In the genomic region with DNA sequence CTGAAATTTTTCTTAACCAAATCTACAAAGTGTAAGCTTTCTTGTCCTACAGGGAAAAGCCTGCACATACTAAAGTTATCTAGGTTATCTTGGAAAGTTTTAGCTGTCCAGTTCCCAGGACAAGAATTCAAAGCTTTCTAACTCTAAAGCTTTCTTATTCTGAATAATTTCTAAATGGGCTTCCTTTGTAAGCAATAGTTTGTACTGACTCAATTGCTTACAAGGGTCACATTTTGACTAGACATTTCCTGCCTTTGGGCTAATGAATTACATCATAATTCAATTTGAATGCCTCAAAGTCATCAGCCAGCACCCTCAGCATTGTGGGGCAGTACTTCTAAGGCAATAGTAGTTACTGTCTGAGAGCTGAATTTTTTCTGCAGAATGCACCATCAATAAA, we compare ENCODE assay signal across 19 cellular contexts.
DNase-seq lines count a peak whose midpoint lies in the region; ATAC-seq, FAIRE-seq and TF ChIP-seq lines count a peak whose summit lies in the region.
"Had no signal": no experiment of that assay in that cellular context is flagged by ENCODE, and none has a peak within 500 bp of the region (broad histone marks: within the 10 kb centered on the region; RNA-seq: fewer than 3 reads in every experiment).

No MANE protein-coding gene starts in this region.

- H3K4me2 ChIP-seq in GM23248 (ENCODE audit: unreplicated experiment) (no peak overlapping the region), GM12878 (ENCODE audit: control insufficient read depth, insufficient read depth) (no peak overlapping the region)

- no peak for TF ChIP-seq EP300 in GM12878 (IDR thresholded peaks at IDR 0.05; ENCODE audit: borderline replicate concordance in 1 of 2, control insufficient read depth in 1 of 2, low read depth in 2 of 2, low read length in 2 of 2)

- H3K27ac ChIP-seq in GM23248 (0 out of 2 replicates have a peak overlapping the region, but pooled peaks have one; percentile 9), GM12878 (ENCODE audit: control insufficient read depth, insufficient read depth) (no peak overlapping the region), prostate gland (peak overlapping the region; percentile 37 to 49), brain microvascular endothelial cell (no peak overlapping the region)

- H4K20me1 ChIP-seq in GM23248 (ENCODE audit: insufficient read depth), result no peaks in the 10 kb centered on the region
- H4K20me1 ChIP-seq in GM12878 (ENCODE audit: control insufficient read depth, insufficient read depth), result no peaks in the 10 kb centered on the region

- POLR2A ChIA-PET in activated CD8-positive, alpha-beta T cell treated with anti-CD3 and anti-CD28 coated beads for 36 hours (lab: Charles Lee), result no interaction called here
- POLR2A ChIA-PET in activated CD8-positive, alpha-beta T cell treated with anti-CD3 and anti-CD28 coated beads, Interleukin-2, amount 10 ng/mL, durations not matched to agents 7 days and 5 days (lab: Charles Lee), result no interaction called here
- POLR2A ChIA-PET in GM12878 (lab: Charles Lee), result no interaction called here

- peaks cover 41% of the 10 kb centered on the region for H3F3A ChIP-seq in GM23248 (ENCODE audit: insufficient read depth)

- no TSS peak for BruUV-seq in GM12878 (replicated peaks; lab: Mats Ljungman, UMichigan)

- no peak overlapping the region for H3K4me3 ChIP-seq in GM23248
- no peak overlapping the region for H3K4me3 ChIP-seq in GM12878
- H3K4me3 ChIP-seq in prostate gland, result no peak overlapping the region
- H3K4me3 ChIP-seq in brain microvascular endothelial cell (ENCODE audit: low read depth, low read length), result no peak overlapping the region

- peak; percentile 68 for ATAC-seq in activated CD8-positive, alpha-beta T cell treated with anti-CD3 and anti-CD28 coated beads for 36 hours
- no peak for ATAC-seq in activated CD8-positive, alpha-beta T cell treated with anti-CD3 and anti-CD28 coated beads, Interleukin-2, amount 10 ng/mL, durations not matched to agents 7 days and 5 days
- peak; percentile 54; the same call in 2 of the 3 replicates for ATAC-seq in GM12878

- SMC1A ChIA-PET in GM12878 (lab: Charles Lee; ENCODE audit: uncharacterized antibody, unreplicated experiment), result no interaction called here

- no peak overlapping the region for H2AFZ ChIP-seq in GM23248
- H2AFZ ChIP-seq in GM12878 (ENCODE audit: control insufficient read depth, low read depth, low read length), result no peak overlapping the region

- no peaks in the 10 kb centered on the region for H3K27me3 Mint-ChIP-seq in activated CD8-positive, alpha-beta T cell treated with anti-CD3 and anti-CD28 coated beads for 36 hours
- H3K27me3 Mint-ChIP-seq in activated CD8-positive, alpha-beta T cell treated with anti-CD3 and anti-CD28 coated beads, Interleukin-2, amount 10 ng/mL, durations not matched to agents 7 days and 5 days (ENCODE audit: low read depth), result no peaks in the 10 kb centered on the region
- peaks cover 0 to 2% (median 0%) of the 10 kb centered on the region in 3 donors for H3K27me3 Mint-ChIP-seq in immature natural killer cell (ENCODE audit: low read depth in 3 of 3)
- H3K27me3 Mint-ChIP-seq: CD4-positive, alpha-beta T cell; stimulated activated naive B cell treated with anti-CD40 and anti-IgM and Interleukin-4, amounts not matched to agents 10 μg/mL and 1 μg/mL and 100 μg/mL, for 72 hours had no signal

- TF ChIP-seq POLR2A in GM12878 (IDR thresholded peaks at IDR 0.05; ENCODE audit: low read depth, low read length) (no peak), prostate gland (IDR thresholded peaks at IDR 0.05) (no peak)

- H3K27ac Mint-ChIP-seq in activated CD8-positive, alpha-beta T cell treated with anti-CD3 and anti-CD28 coated beads for 36 hours, result peak overlapping the region; percentile 43
- H3K27ac Mint-ChIP-seq in activated CD8-positive, alpha-beta T cell treated with anti-CD3 and anti-CD28 coated beads, Interleukin-2, amount 10 ng/mL, durations not matched to agents 7 days and 5 days, result no peak overlapping the region
- no peak overlapping the region for H3K27ac Mint-ChIP-seq in immature natural killer cell
- H3K27ac Mint-ChIP-seq: CD4-positive, alpha-beta T cell; stimulated activated naive B cell treated with anti-CD40 and anti-IgM and Interleukin-4, amounts not matched to agents 10 μg/mL and 1 μg/mL and 100 μg/mL, for 72 hours had no signal

- H3K9me3 ChIP-seq in GM23248 (ENCODE audit: low read depth), result no peaks in the 10 kb centered on the region
- no peaks in the 10 kb centered on the region for H3K9me3 ChIP-seq in GM12878 (replicated peaks; ENCODE audit: control insufficient read depth, insufficient read depth, low read length)
- no peaks in the 10 kb centered on the region for H3K9me3 ChIP-seq in prostate gland

- no peak overlapping the region for H3K4me3 Mint-ChIP-seq in activated CD8-positive, alpha-beta T cell treated with anti-CD3 and anti-CD28 coated beads for 36 hours
- no peak overlapping the region for H3K4me3 Mint-ChIP-seq in activated CD8-positive, alpha-beta T cell treated with anti-CD3 and anti-CD28 coated beads, Interleukin-2, amount 10 ng/mL, durations not matched to agents 7 days and 5 days
- H3K4me3 Mint-ChIP-seq in immature natural killer cell, result no peak overlapping the region
- H3K4me3 Mint-ChIP-seq: CD4-positive, alpha-beta T cell; stimulated activated naive B cell treated with anti-CD40 and anti-IgM and Interleukin-4, amounts not matched to agents 10 μg/mL and 1 μg/mL and 100 μg/mL, for 72 hours had no signal

- intact Hi-C loops in activated CD8-positive, alpha-beta T cell treated with anti-CD3 and anti-CD28 coated beads for 36 hours (cut with micrococcal nuclease), result no loop called here
- intact Hi-C loops in GM12878 (cut with micrococcal nuclease; ENCODE audit: unreplicated experiment), result no loop called here
- intact Hi-C loops in prostate gland (cut with DNase I), result loop anchor here (5.0 kb wide), 1 partner anchor 118 kb away; a partner anchor contains a TSS

- H3K36me3 Mint-ChIP-seq in activated CD8-positive, alpha-beta T cell treated with anti-CD3 and anti-CD28 coated beads for 36 hours (ENCODE audit: low read depth), result peaks cover 15% of the 10 kb centered on the region
- peaks cover 7% of the 10 kb centered on the region for H3K36me3 Mint-ChIP-seq in activated CD8-positive, alpha-beta T cell treated with anti-CD3 and anti-CD28 coated beads, Interleukin-2, amount 10 ng/mL, durations not matched to agents 7 days and 5 days (ENCODE audit: low read depth)
- peaks cover 33 to 46% (median 46%) of the 10 kb centered on the region in 3 donors for H3K36me3 Mint-ChIP-seq in immature natural killer cell

- no peak for TF ChIP-seq CTCF in activated CD8-positive, alpha-beta T cell treated with anti-CD3 and anti-CD28 coated beads for 36 hours (IDR thresholded peaks at IDR 0.05)
- TF ChIP-seq CTCF in GM12878 (IDR thresholded peaks at IDR 0.05 in 2 of 3, conservative IDR thresholded peaks at IDR 0.05 in 1 of 3; ENCODE audit: control insufficient read depth in 2 of 3, extremely low read depth in 1 of 3, insufficient read depth in 1 of 3, low read depth in 3 of 3, low read length in 3 of 3) (no peak), prostate gland (IDR thresholded peaks at IDR 0.05) (no peak), brain microvascular endothelial cell (IDR thresholded peaks at IDR 0.05; ENCODE audit: low read depth, low read length, missing control alignments) (no peak)

- H3K36me3 ChIP-seq in GM23248 (ENCODE audit: low read depth) (no peaks in the 10 kb centered on the region), GM12878 (ENCODE audit: control insufficient read depth in 2 of 2, insufficient read depth in 2 of 2, low read length in 1 of 2) (no peaks in the 10 kb centered on the region), prostate gland (no peaks in the 10 kb centered on the region), brain microvascular endothelial cell (replicated peaks) (no peaks in the 10 kb centered on the region)

- H3K4me1 Mint-ChIP-seq in activated CD8-positive, alpha-beta T cell treated with anti-CD3 and anti-CD28 coated beads for 36 hours (ENCODE audit: low read depth), result peaks cover 41% of the 10 kb centered on the region
- no peaks in the 10 kb centered on the region for H3K4me1 Mint-ChIP-seq in activated CD8-positive, alpha-beta T cell treated with anti-CD3 and anti-CD28 coated beads, Interleukin-2, amount 10 ng/mL, durations not matched to agents 7 days and 5 days (ENCODE audit: low read depth)
- peaks cover 28 to 39% of the 10 kb centered on the region in 2 donors for H3K4me1 Mint-ChIP-seq in immature natural killer cell
- H3K4me1 Mint-ChIP-seq: stimulated activated naive B cell treated with anti-CD40 and anti-IgM and Interleukin-4, amounts not matched to agents 10 μg/mL and 1 μg/mL and 100 μg/mL, for 72 hours had no signal

- in situ Hi-C loops in GM23248 (cut with MboI) (no loop called here), GM12878 (cut with MboI) (no loop called here), brain microvascular endothelial cell (cut with HindIII; ENCODE audit: low pct_ligation_motif_present, low sequenced_read_pairs) (no loop called here)

- no peaks in the 10 kb centered on the region for H3K79me2 ChIP-seq in GM23248 (ENCODE audit: insufficient read depth)
- no peaks in the 10 kb centered on the region for H3K79me2 ChIP-seq in GM12878 (ENCODE audit: control insufficient read depth, insufficient read depth, low read length)

- TF ChIP-seq RAD21 in GM12878 (IDR thresholded peaks at IDR 0.05; ENCODE audit: insufficient read depth, low read depth, low read length), result no peak

- no peaks in the 10 kb centered on the region for H3K9me2 ChIP-seq in GM23248 (ENCODE audit: insufficient read depth)

- peaks cover 9% of the 10 kb centered on the region for H3K9me3 Mint-ChIP-seq in activated CD8-positive, alpha-beta T cell treated with anti-CD3 and anti-CD28 coated beads for 36 hours
- peaks cover 5% of the 10 kb centered on the region for H3K9me3 Mint-ChIP-seq in activated CD8-positive, alpha-beta T cell treated with anti-CD3 and anti-CD28 coated beads, Interleukin-2, amount 10 ng/mL, durations not matched to agents 7 days and 5 days (ENCODE audit: insufficient read depth)
- H3K9me3 Mint-ChIP-seq in immature natural killer cell, result peaks cover 0 to 9% (median 0%) of the 10 kb centered on the region in 6 donors

- H3K4me1 ChIP-seq in GM23248 (ENCODE audit: insufficient read depth) (peaks cover 41% of the 10 kb centered on the region), GM12878 (ENCODE audit: control insufficient read depth, insufficient read depth, low read length) (no peaks in the 10 kb centered on the region), prostate gland (replicated peaks) (no peaks in the 10 kb centered on the region)

- H3K27me3 ChIP-seq in GM23248 (replicated peaks; ENCODE audit: insufficient read depth), result no peaks in the 10 kb centered on the region
- H3K27me3 ChIP-seq in GM12878 (replicated peaks in 1 of 2; ENCODE audit: control insufficient read depth in 2 of 2, insufficient read depth in 2 of 2, low read length in 1 of 2), result no peaks in the 10 kb centered on the region
- no peaks in the 10 kb centered on the region for H3K27me3 ChIP-seq in prostate gland (replicated peaks; ENCODE audit: insufficient read depth)
- no peaks in the 10 kb centered on the region for H3K27me3 ChIP-seq in brain microvascular endothelial cell (replicated peaks)

- RAD21 ChIA-PET in GM12878 (lab: Charles Lee; ENCODE audit: unreplicated experiment), result no interaction called here

- CTCF ChIA-PET in activated CD8-positive, alpha-beta T cell treated with anti-CD3 and anti-CD28 coated beads for 36 hours (lab: Charles Lee), result interaction anchor here (0.6 to 1.6 kb wide), 2 partner anchors 24 to 59 kb away, joined by 3 to 9 read pairs; no protein-coding TSS in a partner anchor
- CTCF ChIA-PET in activated CD8-positive, alpha-beta T cell treated with anti-CD3 and anti-CD28 coated beads, Interleukin-2, amount 10 ng/mL, durations not matched to agents 7 days and 5 days (lab: Charles Lee), result interaction anchor here (0.7 to 1.4 kb wide), 4 partner anchors 10 to 66 kb away, joined by 3 to 9 read pairs (median 5); no protein-coding TSS in a partner anchor
- CTCF ChIA-PET in GM12878 (lab: Yijun Ruan, JAX), result no interaction called here

- DNase-seq in activated CD8-positive, alpha-beta T cell treated with anti-CD3 and anti-CD28 coated beads for 36 hours, result peak; percentile 29
- no peak for DNase-seq in activated CD8-positive, alpha-beta T cell treated with anti-CD3 and anti-CD28 coated beads, Interleukin-2, amount 10 ng/mL, durations not matched to agents 7 days and 5 days
- DNase-seq in GM23248 (peak; percentile 40), GM12878 (ENCODE audit: low read depth, low spot score) (no peak), prostate gland (ENCODE audit: low spot score) (no peak), glomerular visceral epithelial cell (ENCODE audit: extremely low spot score) (no peak), immature natural killer cell (no peak), brain microvascular endothelial cell (no peak)
- DNase-seq: CD4-positive, alpha-beta T cell; midbrain; MM.1S; NCI-H2029 treated with DMSO at 0.1 percent for 48 hours; NCI-H526; nucleus accumbens; stimulated activated naive B cell treated with anti-CD40 and anti-IgM and Interleukin-4, amounts not matched to agents 10 μg/mL and 1 μg/mL and 100 μg/mL, for 72 hours had no signal

- no peak for FAIRE-seq in GM12878 (lab: Jason Lieb, UNC)
- FAIRE-seq: endothelial cell of umbilical vein, H54, TTC549, urothelium cell line had no signal

- H3K9ac ChIP-seq in GM23248, result no peak overlapping the region
- H3K9ac ChIP-seq in GM12878 (ENCODE audit: control insufficient read depth, insufficient read depth, low read length), result no peak overlapping the region

Comparison
In these comparisons a context has a peak if more than half of its experiments do, and no peak if none do; other contexts are left out.
1. DNase-seq: peak in activated CD8-positive, alpha-beta T cell treated with anti-CD3 and anti-CD28 coated beads for 36 hours (single experiment) and GM23248 (single experiment); none in activated CD8-positive, alpha-beta T cell treated with anti-CD3 and anti-CD28 coated beads, Interleukin-2, amount 10 ng/mL, durations not matched to agents 7 days and 5 days (single experiment), GM12878 (single experiment), prostate gland (single experiment), glomerular visceral epithelial cell (single experiment), immature natural killer cell (0 of 3) and brain microvascular endothelial cell (single experiment).
2. H3K27ac ChIP-seq: peak in GM23248 (single experiment) and prostate gland (2 of 2); none in GM12878 (single experiment) and brain microvascular endothelial cell (single experiment).